In genomic region chr2:171522057-171522803, GRCh38 we compare ENCODE assay signal across 8 cellular contexts. TPM values are rescaled to one million over a fixed set of nuclear protein-coding genes. Genes with fewer than 3 reads are reported as not detected.
DNase-seq lines count a peak whose midpoint lies in the region; ATAC-seq and TF ChIP-seq lines count a peak whose summit lies in the region.

CYBRD1 (plus strand) TSS chr2:171522474; CDS start chr2:171522546, 72 bp downstream.

- peaks cover 4% of the 10 kb centered on the region for H3K4me1 Mint-ChIP-seq in activated CD8-positive, alpha-beta T cell treated with anti-CD3 and anti-CD28 coated beads for 36 hours (ENCODE audit: low read depth)

- no peak for TF ChIP-seq CTCF in activated CD8-positive, alpha-beta T cell treated with anti-CD3 and anti-CD28 coated beads for 36 hours (IDR thresholded peaks at IDR 0.05)
- peak; percentile 13 for TF ChIP-seq CTCF in fibroblast of mammary gland (conservative IDR thresholded peaks at IDR 0.05; ENCODE audit: control insufficient read depth, insufficient read depth, low read depth, low read length)
- TF ChIP-seq CTCF in upper lobe of left lung (IDR thresholded peaks at IDR 0.05): no peak

- peak within 1 kb of the TSS; percentile 75 for H3K27ac ChIP-seq in muscle layer of duodenum (ENCODE audit: low read length)
- H3K27ac ChIP-seq in upper lobe of left lung: peak within 1 kb of the TSS; percentile 87 to 96 (median 91)

- TF ChIP-seq POLR2A in upper lobe of left lung (IDR thresholded peaks at IDR 0.05): peak in 3 of 4 donors; percentile 53 to 94 (median 76)

- peak within 1 kb of the TSS; percentile 83 for H3K4me3 ChIP-seq in Jurkat, Clone E6-1 (ENCODE audit: low read length)
- H3K4me3 ChIP-seq in fibroblast of mammary gland (ENCODE audit: control insufficient read depth, low read depth, low read length) (peak within 1 kb of the TSS; percentile 84), muscle layer of duodenum (ENCODE audit: low read depth in 1 of 2, low read length in 2 of 2) (peak within 1 kb of the TSS; percentile 89 to 98), upper lobe of left lung (peak within 1 kb of the TSS; percentile 87 to 96 (median 93))

- H3K27me3 Mint-ChIP-seq in activated CD8-positive, alpha-beta T cell treated with anti-CD3 and anti-CD28 coated beads for 36 hours: peaks cover 37% of the 10 kb centered on the region

- H3K9me3 ChIP-seq in muscle layer of duodenum (ENCODE audit: control insufficient read depth in 1 of 2, low read length in 2 of 2) (no peaks in the 10 kb centered on the region), upper lobe of left lung (no peaks in the 10 kb centered on the region)

- H3K27ac Mint-ChIP-seq in activated CD8-positive, alpha-beta T cell treated with anti-CD3 and anti-CD28 coated beads for 36 hours: peak within 1 kb of the TSS; percentile 62

- H3K4me1 ChIP-seq in muscle layer of duodenum (ENCODE audit: control insufficient read depth in 1 of 2, insufficient read depth in 2 of 2, low read length in 2 of 2) (peaks cover 13% of the 10 kb centered on the region in 2 donors), upper lobe of left lung (peaks cover 16 to 35% (median 20%) of the 10 kb centered on the region in 4 donors)

- ATAC-seq in GM21367 (IDR thresholded peaks at IDR 0.05; ENCODE audit: unreplicated experiment) (peak; percentile 69), upper lobe of left lung (ENCODE audit: low FRiP score in 2 of 2) (peak; percentile 90 to 94)
- peak; percentile 60 for ATAC-seq in activated CD8-positive, alpha-beta T cell treated with anti-CD3 and anti-CD28 coated beads for 36 hours

- H3K27me3 ChIP-seq in muscle layer of duodenum (ENCODE audit: low read depth, low read length) (no peaks in the 10 kb centered on the region), upper lobe of left lung (no peaks in the 10 kb centered on the region)

- H3K9me3 Mint-ChIP-seq in activated CD8-positive, alpha-beta T cell treated with anti-CD3 and anti-CD28 coated beads for 36 hours: no peaks in the 10 kb centered on the region

- CTCF ChIA-PET in activated CD8-positive, alpha-beta T cell treated with anti-CD3 and anti-CD28 coated beads for 36 hours (lab: Charles Lee): interaction anchor here (1.0 kb wide), 1 partner anchor 23 kb away, joined by 3 read pairs; no protein-coding TSS in a partner anchor

- intact Hi-C loops in activated CD8-positive, alpha-beta T cell treated with anti-CD3 and anti-CD28 coated beads for 36 hours (cut with micrococcal nuclease): no loop called here

- DNase-seq in G401 (ENCODE audit: low spot score) (peak; percentile 30), fibroblast of mammary gland (ENCODE audit: low read depth) (peak; percentile 82), upper lobe of left lung (peak; percentile 87 to 95), NCI-H1092 (lab: John Stamatoyannopoulos, UW) (no peak)
- DNase-seq in Jurkat, Clone E6-1 (ENCODE audit: low read depth, low spot score): peak; percentile 80
- peak; percentile 33 for DNase-seq in activated CD8-positive, alpha-beta T cell treated with anti-CD3 and anti-CD28 coated beads for 36 hours

- H3K36me3 Mint-ChIP-seq in activated CD8-positive, alpha-beta T cell treated with anti-CD3 and anti-CD28 coated beads for 36 hours (ENCODE audit: low read depth): no peaks in the 10 kb centered on the region

- in situ Hi-C loops in G401 (cut with HindIII; ENCODE audit: low sequenced_read_pairs): no loop called here

- TF ChIP-seq EP300 in upper lobe of left lung (IDR thresholded peaks at IDR 0.05): peak in 1 of 4 donors; percentile 64

- peak within 1 kb of the TSS; percentile 80 for H3K4me3 Mint-ChIP-seq in activated CD8-positive, alpha-beta T cell treated with anti-CD3 and anti-CD28 coated beads for 36 hours

- H3K36me3 ChIP-seq in muscle layer of duodenum (ENCODE audit: control insufficient read depth in 1 of 2, insufficient read depth in 2 of 2, low read length in 2 of 2) (no peaks in the 10 kb centered on the region), upper lobe of left lung (no peaks in the 10 kb centered on the region)

- POLR2A ChIA-PET in activated CD8-positive, alpha-beta T cell treated with anti-CD3 and anti-CD28 coated beads for 36 hours (lab: Charles Lee): no interaction called here

- 2% methylated on average over 11 to 17 of the region's 46 CpGs for WGBS in upper lobe of left lung, 2 donors

RNA-seq across cellular contexts. Expression of gene CYBRD1, which starts in this region (rescaled TPM):
- total RNA-seq in G401 (2014; rRNA removed; shearing (Covaris generic)): 21.7 and 26.2 TPM in 2 replicates
- polyA plus RNA-seq in Jurkat, Clone E6-1 (2012; ENCODE audit: insufficient read depth, insufficient read length): 20.1 TPM
- 1 to 10 TPM in 1 of 2 experiments, under 1 TPM in 1; 0.79 to 1.2 TPM for total RNA-seq in activated CD8-positive, alpha-beta T cell treated with anti-CD3 and anti-CD28 coated beads for 36 hours
- total RNA-seq in upper lobe of left lung: 100 to 1,000 TPM in 4 of 6 donors, 10 to 100 TPM in 2; 71.7 to 383 (median 214) TPM

Comparison
In these comparisons a context has a peak if more than half of its experiments do, and no peak if none do; other contexts are left out.
1. RNA of gene CYBRD1 (total RNA-seq): 71.7 to 383 TPM in upper lobe of left lung and 21.7 to 26.2 TPM in G401; 0.79 to 1.2 TPM in activated CD8-positive, alpha-beta T cell treated with anti-CD3 and anti-CD28 coated beads for 36 hours; every median in the first group is over 10 times any median in the second.
2. Peak in every context shown above with its lines, with median percentiles within 50 percentile points of each other: ATAC-seq and H3K4me3 ChIP-seq.